In the genomic region with DNA sequence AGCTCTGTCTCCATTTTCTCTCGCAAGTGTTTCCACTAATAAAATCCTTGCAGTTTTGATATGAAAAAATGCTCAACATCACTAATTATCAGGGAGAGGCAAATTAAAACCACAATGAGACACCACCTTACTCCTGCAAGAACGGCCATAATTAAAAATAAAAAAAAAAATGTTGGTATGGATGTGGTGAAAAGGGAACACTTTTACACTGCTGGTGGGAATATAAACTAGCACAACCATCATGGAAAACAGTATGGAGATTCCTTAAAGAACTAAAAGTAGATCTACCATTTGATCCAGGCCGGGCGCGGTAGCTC, we compare ENCODE assay signal across 17 cellular contexts. TPM values are rescaled to one million over a fixed set of nuclear protein-coding genes. Genes with fewer than 3 reads are reported as not detected.
"Had no signal": no experiment of that assay in that cellular context is flagged by ENCODE, and none has a peak within 500 bp of the region (broad histone marks: within the 10 kb centered on the region; RNA-seq: fewer than 3 reads in every experiment).

No MANE protein-coding gene starts in this region.

- H3K4me1 ChIP-seq: gastroesophageal sphincter, heart left ventricle, right lobe of liver, stomach, testis, vagina had no signal

- H3K27me3 ChIP-seq: gastroesophageal sphincter, right lobe of liver, testis, vagina had no signal

- DNase-seq: activated CD4-positive, alpha-beta T cell treated with anti-CD3 and anti-CD28 coated beads for 1 hour; activated T-cell treated with anti-CD3 and anti-CD28 coated beads, Interleukin-2, amount 50 U/mL, for 1 hour had no signal

- H3K36me3 ChIP-seq: gastroesophageal sphincter, heart left ventricle, right lobe of liver, stomach, vagina had no signal

- H3K4me3 ChIP-seq: coronary artery, gastroesophageal sphincter, heart left ventricle, right lobe of liver, skin epidermis, stomach, testis, vagina had no signal

- H3K4me3 Mint-ChIP-seq: activated T-helper 17 cell treated with anti-CD3 and anti-CD28 coated beads, Interleukin-2, amount 50 U/mL, for 72 hours; brain; nephron progenitor cell; stimulated activated memory B cell treated with anti-CD40 and anti-IgM and Interleukin-4, amounts not matched to agents 10 μg/mL and 1 μg/mL and 100 μg/mL, for 72 hours; type B pancreatic cell had no signal

- H3K36me3 Mint-ChIP-seq: activated naive CD4-positive, alpha-beta T cell treated with anti-CD3 and anti-CD28 coated beads, Interleukin-2, amount 50 U/mL, for 72 hours; brain; stimulated activated memory B cell treated with anti-CD40 and anti-IgM and Interleukin-4, amounts not matched to agents 10 μg/mL and 1 μg/mL and 100 μg/mL, for 72 hours; type B pancreatic cell had no signal

- H3K9me3 Mint-ChIP-seq: activated naive CD4-positive, alpha-beta T cell treated with anti-CD3 and anti-CD28 coated beads, Interleukin-2, amount 50 U/mL, for 72 hours; activated T-helper 17 cell treated with anti-CD3 and anti-CD28 coated beads, Interleukin-2, amount 50 U/mL, for 72 hours; brain; stimulated activated memory B cell treated with anti-CD40 and anti-IgM and Interleukin-4, amounts not matched to agents 10 μg/mL and 1 μg/mL and 100 μg/mL, for 72 hours; type B pancreatic cell had no signal

- ATAC-seq: activated T-helper 17 cell treated with anti-CD3 and anti-CD28 coated beads, Interleukin-2, amount 50 U/mL, for 72 hours; stimulated activated memory B cell treated with anti-CD40 and anti-IgM and Interleukin-4, amounts not matched to agents 10 μg/mL and 1 μg/mL and 100 μg/mL, for 72 hours had no signal

- H3K27ac ChIP-seq: coronary artery, epithelial cell of prostate, gastroesophageal sphincter, heart left ventricle, right lobe of liver, skin epidermis, stomach, testis, vagina had no signal

- H3K9me3 ChIP-seq: gastroesophageal sphincter, heart left ventricle, right lobe of liver, stomach, testis, vagina had no signal

- H3K4me1 Mint-ChIP-seq: activated T-helper 17 cell treated with anti-CD3 and anti-CD28 coated beads, Interleukin-2, amount 50 U/mL, for 72 hours; stimulated activated memory B cell treated with anti-CD40 and anti-IgM and Interleukin-4, amounts not matched to agents 10 μg/mL and 1 μg/mL and 100 μg/mL, for 72 hours had no signal

- H3K27ac Mint-ChIP-seq: activated naive CD4-positive, alpha-beta T cell treated with anti-CD3 and anti-CD28 coated beads, Interleukin-2, amount 50 U/mL, for 72 hours; activated T-helper 17 cell treated with anti-CD3 and anti-CD28 coated beads, Interleukin-2, amount 50 U/mL, for 72 hours; brain; nephron progenitor cell; stimulated activated memory B cell treated with anti-CD40 and anti-IgM and Interleukin-4, amounts not matched to agents 10 μg/mL and 1 μg/mL and 100 μg/mL, for 72 hours; type B pancreatic cell had no signal

RNA-seq across cellular contexts. Expression of gene GREB1L, which starts 49.8 kb away (rescaled TPM):
- total RNA-seq: activated naive CD4-positive, alpha-beta T cell treated with anti-CD3 and anti-CD28 coated beads, Interleukin-2, amount 50 U/mL, for 72 hours; activated T-helper 17 cell treated with anti-CD3 and anti-CD28 coated beads, Interleukin-2, amount 50 U/mL, for 72 hours had no signal
